ENCODE assay signal across 10 cellular contexts in the genomic region with DNA sequence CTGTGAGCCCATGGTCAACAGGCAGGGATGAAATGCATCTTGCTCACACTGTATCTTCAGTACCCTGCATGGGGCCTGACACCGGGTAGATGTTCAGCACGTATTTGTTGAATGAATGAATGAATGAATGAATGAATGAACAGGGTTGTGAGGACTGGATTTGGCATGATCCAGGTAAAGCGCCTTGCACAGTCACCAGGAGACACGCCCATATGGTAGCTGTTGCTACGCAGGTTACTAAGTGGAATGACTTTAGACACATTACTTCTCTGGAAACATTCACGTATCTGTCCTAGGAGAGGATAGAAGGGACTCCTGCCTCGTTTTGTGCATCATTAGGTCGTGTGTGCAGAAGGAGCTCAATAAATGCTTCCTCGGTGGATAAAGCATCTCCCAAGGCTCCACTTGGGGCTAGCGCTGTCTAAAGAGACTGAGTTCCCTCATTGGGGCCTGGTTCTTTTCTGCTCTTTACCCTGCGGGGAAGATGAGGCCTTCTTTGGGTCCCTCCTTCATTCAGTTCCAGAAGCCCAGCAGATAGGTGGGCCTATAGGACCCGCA. TPM values are rescaled to one million over a fixed set of nuclear protein-coding genes. Genes with fewer than 3 reads are reported as not detected.
A peak's percentile ranks its signal among the peaks of the same experiment; 100 is the strongest.
DNase-seq lines count a peak whose midpoint lies in the region; ATAC-seq and TF ChIP-seq lines count a peak whose summit lies in the region.
"Had no signal": no experiment of that assay in that cellular context is flagged by ENCODE, and none has a peak within 500 bp of the region (broad histone marks: within the 10 kb centered on the region; RNA-seq: fewer than 3 reads in every experiment).

No MANE protein-coding gene starts in this region.

- H3K4me1 ChIP-seq in BLaER1: peaks cover 45% of the 10 kb centered on the region
- H3K4me1 ChIP-seq in neuron (ENCODE audit: insufficient read depth, low read length): peaks cover 11% of the 10 kb centered on the region

- no peaks in the 10 kb centered on the region for H3K9me3 Mint-ChIP-seq in HFFc6
- no peaks in the 10 kb centered on the region for H3K9me3 Mint-ChIP-seq in dendritic cell treated with granulocyte-macrophage colony-stimulating factor and Interleukin-4, amounts not matched to agents 40 ng/mL and 50 ng/mL, for 4 days

- ATAC-seq in HG02763 (IDR thresholded peaks at IDR 0.05; ENCODE audit: unreplicated experiment) (no peak), HG03039 (IDR thresholded peaks at IDR 0.05; ENCODE audit: unreplicated experiment) (no peak)

- no peak overlapping the region for H3K9ac ChIP-seq in BLaER1

- peak overlapping the region; percentile 73 for H3K4me3 Mint-ChIP-seq in HFFc6
- H3K4me3 Mint-ChIP-seq in dendritic cell treated with granulocyte-macrophage colony-stimulating factor and Interleukin-4, amounts not matched to agents 40 ng/mL and 50 ng/mL, for 4 days: peak overlapping the region; percentile 69

- H3K9me3 ChIP-seq in BLaER1 (no peaks in the 10 kb centered on the region), neuron (ENCODE audit: low read length) (no peaks in the 10 kb centered on the region)

- no peaks in the 10 kb centered on the region for H4K20me1 ChIP-seq in BLaER1

- H2AFZ ChIP-seq in neuron (ENCODE audit: low read depth, low read length): peak overlapping the region; percentile 20

- H3K36me3 Mint-ChIP-seq in HFFc6 (ENCODE audit: low read depth): no peaks in the 10 kb centered on the region
- H3K36me3 Mint-ChIP-seq in dendritic cell treated with granulocyte-macrophage colony-stimulating factor and Interleukin-4, amounts not matched to agents 40 ng/mL and 50 ng/mL, for 4 days (ENCODE audit: low read depth): no peaks in the 10 kb centered on the region

- H3K4me1 Mint-ChIP-seq in HFFc6 (ENCODE audit: low read depth): peaks cover 16% of the 10 kb centered on the region
- peaks cover 18% of the 10 kb centered on the region for H3K4me1 Mint-ChIP-seq in dendritic cell treated with granulocyte-macrophage colony-stimulating factor and Interleukin-4, amounts not matched to agents 40 ng/mL and 50 ng/mL, for 4 days (ENCODE audit: low read depth)

- no peak overlapping the region for H3K27ac ChIP-seq in BLaER1

- TF ChIP-seq CTCF in HFFc6 (IDR thresholded peaks at IDR 0.05): no peak

- no peak for DNase-seq in HFFc6
- no peak for DNase-seq in retina
- no peak for DNase-seq in SK-N-DZ (ENCODE audit: low spot score)
- DNase-seq: mesendoderm, MM.1S had no signal

- H3K27me3 Mint-ChIP-seq in HFFc6 (ENCODE audit: insufficient read depth): peaks cover 6% of the 10 kb centered on the region; the same call in 1 of the 2 replicates
- peaks cover 44% of the 10 kb centered on the region for H3K27me3 Mint-ChIP-seq in dendritic cell treated with granulocyte-macrophage colony-stimulating factor and Interleukin-4, amounts not matched to agents 40 ng/mL and 50 ng/mL, for 4 days

- no peak overlapping the region for H3K27ac Mint-ChIP-seq in HFFc6
- no peak overlapping the region for H3K27ac Mint-ChIP-seq in dendritic cell treated with granulocyte-macrophage colony-stimulating factor and Interleukin-4, amounts not matched to agents 40 ng/mL and 50 ng/mL, for 4 days

- H3K4me3 ChIP-seq in BLaER1: peak overlapping the region; percentile 77
- H3K4me3 ChIP-seq in neuron (ENCODE audit: low read length): peak overlapping the region; percentile 41

- H3K27me3 ChIP-seq in BLaER1 (peaks cover 38% of the 10 kb centered on the region), neuron (ENCODE audit: insufficient read depth, low read length) (no peaks in the 10 kb centered on the region)

- intact Hi-C loops in dendritic cell treated with granulocyte-macrophage colony-stimulating factor and Interleukin-4, amounts not matched to agents 40 ng/mL and 50 ng/mL, for 4 days (cut with micrococcal nuclease): loop anchor here (10.0 kb wide), 1 partner anchor 206 kb away; a partner anchor contains a TSS

- H3K36me3 ChIP-seq in BLaER1 (no peaks in the 10 kb centered on the region), neuron (ENCODE audit: insufficient read depth, low read length) (peaks cover 4% of the 10 kb centered on the region)

- H3K4me2 ChIP-seq in BLaER1: peak overlapping the region; percentile 97; the same call in 1 of the 2 replicates

RNA-seq across cellular contexts. Expression of a gene that starts 54.2 kb away (rescaled TPM):
- 100 to 1,000 TPM; 181 to 275 (median 249) TPM for total RNA-seq in HFFc6 (2021; fragmentation: NEBNext Ultra II Directional; extraction: Animal tissue kit (Norgen Biotek cat#: 25700))
- polyA plus RNA-seq in SK-N-DZ (2014; cell fraction: cytosol; rRNA removed): 1,301 and 1,497 TPM in 2 replicates
- polyA plus RNA-seq in SK-N-DZ (2014; cell fraction: nucleus; rRNA removed): 731 and 924 TPM in 2 replicates
